Comparison of ENCODE assay signal across 10 cellular contexts in the genomic region with DNA sequence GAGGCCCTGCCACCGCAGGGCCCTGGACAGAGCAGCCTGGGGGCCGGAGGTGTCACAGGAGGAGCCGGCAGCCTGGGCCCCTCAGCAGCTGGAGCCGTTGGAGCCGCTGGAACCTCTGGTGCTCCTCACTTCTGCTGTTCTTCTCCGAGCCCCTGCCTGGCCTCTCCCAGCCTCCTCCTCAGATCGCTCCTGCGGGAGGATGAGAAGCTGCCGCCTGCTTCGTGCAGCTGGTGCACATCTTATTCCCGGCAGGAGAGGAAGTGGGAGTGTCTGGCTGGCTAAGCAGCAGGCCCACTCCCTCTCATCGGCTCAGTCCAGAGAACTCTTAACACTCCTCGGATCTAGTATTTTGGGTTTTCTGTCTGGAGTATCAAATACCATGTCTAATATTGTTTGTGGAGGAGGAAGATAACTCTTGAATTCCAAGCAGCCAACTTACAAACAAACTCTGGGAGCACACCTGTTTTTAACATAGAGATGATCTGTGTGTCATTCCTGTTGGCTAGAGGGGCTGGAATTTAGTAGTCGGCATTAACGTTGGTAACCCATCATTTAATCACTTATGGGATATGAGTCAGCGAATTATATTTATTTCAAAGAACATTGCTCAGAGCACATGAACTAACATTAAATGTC. TPM values are rescaled to one million over a fixed set of nuclear protein-coding genes. Genes with fewer than 3 reads are reported as not detected.
A peak's percentile ranks its signal among the peaks of the same experiment; 100 is the strongest.
DNase-seq lines count a peak whose midpoint lies in the region; TF ChIP-seq lines count a peak whose summit lies in the region.
"Had no signal": no experiment of that assay in that cellular context is flagged by ENCODE, and none has a peak within 500 bp of the region (broad histone marks: within the 10 kb centered on the region; RNA-seq: fewer than 3 reads in every experiment).

No MANE protein-coding gene starts in this region.

- H2AFZ ChIP-seq in mammary epithelial cell (ENCODE audit: low read depth, low read length): no peak overlapping the region

- no peak overlapping the region for H3K4me2 ChIP-seq in mammary epithelial cell (ENCODE audit: insufficient read depth, low read depth, low read length)

- H4K20me1 ChIP-seq in mammary epithelial cell (ENCODE audit: insufficient read depth, low read length): no peaks in the 10 kb centered on the region

- in situ Hi-C loops in mammary epithelial cell (cut with MboI; ENCODE audit: low sequenced_read_pairs in 2 of 2): no loop called here

- H3K27ac ChIP-seq in breast epithelium (peak overlapping the region; percentile 29 to 45), mammary epithelial cell (ENCODE audit: insufficient read depth, low read depth, low read length) (no peak overlapping the region), vagina (peak overlapping the region; percentile 63)

- DNase-seq in breast epithelium (ENCODE audit: low spot score in 2 of 2) (no peak), mammary epithelial cell (no peak), cardiac fibroblast (ENCODE audit: low read depth in 2 of 2) (peak; percentile 59 to 67), mesothelial cell of epicardium (ENCODE audit: low spot score in 2 of 2, unreplicated experiment in 2 of 2) (peak; percentile 26 to 56), vagina (ENCODE audit: extremely low spot score in 2 of 2) (no peak), cerebellum (ENCODE audit: low spot score) (no peak), NCI-H2081 treated with DMSO at 0.1 percent for 48 hours (lab: John Stamatoyannopoulos, UW) (no peak), DMS153 treated with DMSO at 0.1 percent for 48 hours (lab: John Stamatoyannopoulos, UW; ENCODE audit: unreplicated experiment) (no peak)
- DNase-seq: activated CD4-positive, alpha-beta memory T cell treated with anti-CD3 and anti-CD28 coated beads for 36 hours had no signal

- peaks cover 12% of the 10 kb centered on the region for H3K36me3 Mint-ChIP-seq in mesothelial cell of epicardium
- H3K36me3 Mint-ChIP-seq: activated CD4-positive, alpha-beta memory T cell treated with anti-CD3 and anti-CD28 coated beads for 36 hours had no signal

- peaks cover 69% of the 10 kb centered on the region for H3K4me1 Mint-ChIP-seq in mesothelial cell of epicardium

- WGBS in mammary epithelial cell (ENCODE audit: low coverage, missing lambda C conversion rate): 90% methylated on average over 14 of the region's 16 CpGs

- H3K4me3 ChIP-seq in breast epithelium: no peak overlapping the region
- no peak overlapping the region for H3K4me3 ChIP-seq in mammary epithelial cell (replicated peaks in 1 of 3; ENCODE audit: insufficient read depth in 1 of 3, low read depth in 2 of 3, low read length in 3 of 3)
- H3K4me3 ChIP-seq in cardiac fibroblast (replicated peaks in 1 of 2; ENCODE audit: low read depth in 2 of 2, low read length in 2 of 2): no peak overlapping the region
- H3K4me3 ChIP-seq in vagina: no peak overlapping the region

- no peaks in the 10 kb centered on the region for H3K9me3 ChIP-seq in breast epithelium
- no peaks in the 10 kb centered on the region for H3K9me3 ChIP-seq in mammary epithelial cell (replicated peaks; ENCODE audit: insufficient read depth, low read length)
- no peaks in the 10 kb centered on the region for H3K9me3 ChIP-seq in vagina

- intact Hi-C loops in breast epithelium (cut with DNase I; ENCODE audit: low total_unique reads) (no loop called here), mammary epithelial cell (cut with micrococcal nuclease) (loop anchor here (5.0 kb wide), 1 partner anchor 153 kb away; no protein-coding TSS in a partner anchor), vagina (cut with DNase I) (no loop called here)

- TF ChIP-seq POLR2A in breast epithelium (IDR thresholded peaks at IDR 0.05): no peak
- TF ChIP-seq POLR2A in vagina (IDR thresholded peaks at IDR 0.05): no peak

- H3K36me3 ChIP-seq in breast epithelium: no peaks in the 10 kb centered on the region
- H3K36me3 ChIP-seq in mammary epithelial cell (ENCODE audit: insufficient read depth, low read length): no peaks in the 10 kb centered on the region
- H3K36me3 ChIP-seq in vagina: no peaks in the 10 kb centered on the region

- H3K79me2 ChIP-seq in mammary epithelial cell (ENCODE audit: insufficient read depth, low read length): no peaks in the 10 kb centered on the region

- CTCF ChIA-PET in mammary epithelial cell (lab: Charles Lee; ENCODE audit: low non-redundant PET): no interaction called here

- no peaks in the 10 kb centered on the region for H3K27me3 Mint-ChIP-seq in mesothelial cell of epicardium (ENCODE audit: low read depth)

- peak overlapping the region; percentile 93 for H3K27ac Mint-ChIP-seq in mesothelial cell of epicardium
- H3K27ac Mint-ChIP-seq: activated CD4-positive, alpha-beta memory T cell treated with anti-CD3 and anti-CD28 coated beads for 36 hours had no signal

- H3K9me3 Mint-ChIP-seq in mesothelial cell of epicardium: peaks cover 5% of the 10 kb centered on the region
- H3K9me3 Mint-ChIP-seq: activated CD4-positive, alpha-beta memory T cell treated with anti-CD3 and anti-CD28 coated beads for 36 hours had no signal

- H3K4me1 ChIP-seq in breast epithelium (peaks cover 6 to 10% of the 10 kb centered on the region in 2 donors), mammary epithelial cell (ENCODE audit: insufficient read depth, low read length) (peaks cover 4% of the 10 kb centered on the region), vagina (peaks cover 39% of the 10 kb centered on the region)

- no peak for TF ChIP-seq CTCF in breast epithelium (IDR thresholded peaks at IDR 0.05)
- no peak for TF ChIP-seq CTCF in mammary epithelial cell (conservative IDR thresholded peaks at IDR 0.05 in 1 of 2, IDR thresholded peaks at IDR 0.05 in 1 of 2; ENCODE audit: extremely low read depth in 1 of 2, insufficient read depth in 1 of 2, low read depth in 1 of 2, low read length in 2 of 2)
- TF ChIP-seq CTCF in cardiac fibroblast (IDR thresholded peaks at IDR 0.05; ENCODE audit: low read depth, low read length): no peak
- TF ChIP-seq CTCF in mesothelial cell of epicardium (IDR thresholded peaks at IDR 0.05; ENCODE audit: unreplicated experiment): no peak
- TF ChIP-seq CTCF in vagina (IDR thresholded peaks at IDR 0.05): no peak

- H3K9ac ChIP-seq in mammary epithelial cell (ENCODE audit: insufficient read depth, low read length): no peak overlapping the region

- H3K4me3 Mint-ChIP-seq in mesothelial cell of epicardium: no peak overlapping the region
- H3K4me3 Mint-ChIP-seq: activated CD4-positive, alpha-beta memory T cell treated with anti-CD3 and anti-CD28 coated beads for 36 hours had no signal

- dilution Hi-C loops in mammary epithelial cell (cut with HindIII; ENCODE audit: low sequenced_read_pairs): no loop called here

- no TSS peak for BruUV-seq in mammary epithelial cell (replicated peaks; lab: Mats Ljungman, UMichigan)

- H3K27me3 ChIP-seq in breast epithelium (no peaks in the 10 kb centered on the region), mammary epithelial cell (ENCODE audit: insufficient read depth, low read length) (no peaks in the 10 kb centered on the region), vagina (no peaks in the 10 kb centered on the region)

RNA-seq across cellular contexts. Expression of a gene that starts 37.1 kb away (rescaled TPM):
- total RNA-seq in breast epithelium: not detected
- not detected for total RNA-seq in mammary epithelial cell
- polyA plus RNA-seq in mammary epithelial cell: not detected
- polyA minus RNA-seq in mammary epithelial cell: not detected
- total RNA-seq in mesothelial cell of epicardium: not detected in 3 replicates
- not detected for total RNA-seq in vagina
- total RNA-seq in cerebellum: not detected
- total RNA-seq: activated CD4-positive, alpha-beta memory T cell treated with anti-CD3 and anti-CD28 coated beads for 36 hours; glomerular endothelial cell had no signal

Comparison
In these comparisons a context has a peak if more than half of its experiments do, and no peak if none do; other contexts are left out.
1. DNase-seq: peak in cardiac fibroblast (2 of 2) and mesothelial cell of epicardium (2 of 2); none in breast epithelium (0 of 2), mammary epithelial cell (single experiment), vagina (0 of 2), cerebellum (single experiment), NCI-H2081 treated with DMSO at 0.1 percent for 48 hours (single experiment) and DMS153 treated with DMSO at 0.1 percent for 48 hours (single experiment).